ENCODE assay signal across 1 cellular context in genomic region chr22:36325163-36326031, GRCh38.
TF ChIP-seq lines count a peak whose summit lies in the region.

No MANE protein-coding gene starts in this region.

TF ChIP-seq in H1, 55 proteins besides CTCF, POLR2A, EP300 and RAD21 (continued from another document):
- TF ChIP-seq CHD7 (IDR thresholded peaks at IDR 0.05; ENCODE audit: insufficient replicate concordance, low read length) (no peak), ATF3 (IDR thresholded peaks at IDR 0.05; ENCODE audit: insufficient read depth, low read depth, low read length) (no peak), RBBP5 (IDR thresholded peaks at IDR 0.05; ENCODE audit: borderline replicate concordance, low read depth, low read length) (no peak), SIN3A (conservative IDR thresholded peaks at IDR 0.05 in 1 of 2, IDR thresholded peaks at IDR 0.05 in 1 of 2; ENCODE audit: low read depth in 1 of 2, low read length in 2 of 2) (no peak), SP1 (IDR thresholded peaks at IDR 0.05; ENCODE audit: low read depth, low read length) (no peak), SIRT6 (IDR thresholded peaks at IDR 0.05; ENCODE audit: low read length) (no peak)
